In the genomic region with DNA sequence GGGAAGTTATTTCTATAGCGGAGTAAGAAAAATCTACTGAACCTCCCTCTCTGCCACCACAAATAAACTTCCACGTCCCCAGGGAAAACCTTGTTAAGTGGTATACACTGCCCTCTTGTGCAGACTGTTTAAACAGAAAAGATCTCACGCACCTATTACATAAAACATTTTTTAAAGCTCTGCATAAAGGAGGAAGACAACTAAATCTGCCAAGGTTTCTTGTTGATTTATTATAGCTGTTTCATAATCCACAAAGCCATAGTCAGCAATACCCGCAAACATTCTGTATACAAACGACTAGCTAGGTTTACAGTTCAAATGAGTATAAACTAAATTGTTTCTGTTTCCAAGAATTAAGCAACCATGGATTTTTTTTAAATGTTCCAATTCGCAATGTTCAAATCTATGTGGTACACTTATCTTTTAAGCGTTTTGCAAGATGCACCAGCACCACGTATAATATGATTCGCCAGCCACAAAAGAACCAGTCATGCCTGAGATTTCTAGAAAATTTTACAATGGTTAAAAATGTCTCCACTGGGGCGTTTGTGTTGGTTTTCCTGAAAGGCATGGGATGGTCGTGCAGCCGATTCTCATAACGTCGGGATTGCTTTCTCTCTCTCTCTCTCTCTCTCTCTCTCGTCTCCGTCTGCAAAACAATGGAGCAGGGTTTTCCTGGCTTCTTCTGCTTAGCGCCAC, we compare ENCODE assay signal across 8 cellular contexts.
DNase-seq lines count a peak whose midpoint lies in the region; ATAC-seq and TF ChIP-seq lines count a peak whose summit lies in the region.

No MANE protein-coding gene starts in this region.

- H3K4me3 ChIP-seq in AG09309 (ENCODE audit: control insufficient read depth, low read depth, low read length) (peak overlapping the region; percentile 32), astrocyte of the cerebellum (ENCODE audit: low read depth, low read length) (no peak overlapping the region), liver (ENCODE audit: low read depth in 1 of 3, low read length in 3 of 3) (no peak overlapping the region)

- TF ChIP-seq RAD21 in liver (IDR thresholded peaks at IDR 0.05), result peak; percentile 57 to 58

- H3K9ac ChIP-seq in liver (ENCODE audit: low read depth in 1 of 2, low read length in 2 of 2), result no peak overlapping the region

- DNase-seq in AG09309 (ENCODE audit: low read depth), result peak; percentile 87
- peak; percentile 63 for DNase-seq in NCI-H1092 treated with DMSO at 0.1 percent for 48 hours (lab: John Stamatoyannopoulos, UW)
- DNase-seq in astrocyte of the cerebellum (ENCODE audit: low read depth), result peak; percentile 44
- DNase-seq in stimulated activated CD4-positive, alpha-beta T cell treated with anti-CD3 and anti-CD28 coated beads, Interleukin-1b, Interleukin-23, amount 100 ng/mL, for 48 hours, result no peak
- DNase-seq in NCI-H187 treated with DMSO at 0.1 percent for 48 hours (lab: John Stamatoyannopoulos, UW), result no peak

- in situ Hi-C loops in astrocyte of the cerebellum (cut with HindIII; ENCODE audit: low sequenced_read_pairs), result no loop called here

- H3K27me3 ChIP-seq in liver (ENCODE audit: control insufficient read depth in 4 of 4, insufficient read depth in 4 of 4, low read length in 3 of 4), result peaks cover 0 to 4% (median 0%) of the 10 kb centered on the region in 4 donors

- 30% methylated on average over 17 of the region's 17 CpGs for WGBS in liver

- H3K36me3 ChIP-seq in liver (ENCODE audit: control insufficient read depth in 4 of 4, insufficient read depth in 3 of 4, low read depth in 1 of 4, low read length in 3 of 4), result no peaks in the 10 kb centered on the region

- H3K9me3 ChIP-seq in liver (ENCODE audit: control insufficient read depth in 4 of 4, low read length in 3 of 4), result no peaks in the 10 kb centered on the region

- ATAC-seq in GM19463 (IDR thresholded peaks at IDR 0.05; ENCODE audit: unreplicated experiment) (no peak), HG03565 (IDR thresholded peaks at IDR 0.05; ENCODE audit: unreplicated experiment) (no peak)

- no peak overlapping the region for H3K27ac ChIP-seq in liver (ENCODE audit: low read depth in 1 of 2, low read length in 2 of 2)

- no peaks in the 10 kb centered on the region for H3K4me1 ChIP-seq in liver (ENCODE audit: control insufficient read depth in 4 of 4, insufficient read depth in 4 of 4, low read length in 3 of 4)

- TF ChIP-seq CTCF in AG09309 (IDR thresholded peaks at IDR 0.05; ENCODE audit: control insufficient read depth, insufficient read depth, low read depth, low read length, missing control alignments), result peak; percentile 54
- peak; percentile 26 for TF ChIP-seq CTCF in astrocyte of the cerebellum (IDR thresholded peaks at IDR 0.05; ENCODE audit: low read depth, low read length, missing control alignments)
- TF ChIP-seq CTCF in liver (IDR thresholded peaks at IDR 0.05; ENCODE audit: low read depth, low read length, missing input control), result peak; percentile 25

TF ChIP-seq in liver, 16 proteins besides CTCF, POLR2A, EP300 and RAD21:
- no peak for TF ChIP-seq FOXA1 (IDR thresholded peaks at IDR 0.05)
- no peak for TF ChIP-seq SP1 (IDR thresholded peaks at IDR 0.05)

Comparison
In these comparisons a context has a peak if more than half of its experiments do, and no peak if none do; other contexts are left out.
1. DNase-seq: peak in AG09309 (single experiment), NCI-H1092 treated with DMSO at 0.1 percent for 48 hours (single experiment) and astrocyte of the cerebellum (single experiment); none in stimulated activated CD4-positive, alpha-beta T cell treated with anti-CD3 and anti-CD28 coated beads, Interleukin-1b, Interleukin-23, amount 100 ng/mL, for 48 hours (single experiment) and NCI-H187 treated with DMSO at 0.1 percent for 48 hours (single experiment).
2. Peak in every context shown above with its lines, with median percentiles within 50 percentile points of each other: CTCF ChIP-seq.